In the genomic region with DNA sequence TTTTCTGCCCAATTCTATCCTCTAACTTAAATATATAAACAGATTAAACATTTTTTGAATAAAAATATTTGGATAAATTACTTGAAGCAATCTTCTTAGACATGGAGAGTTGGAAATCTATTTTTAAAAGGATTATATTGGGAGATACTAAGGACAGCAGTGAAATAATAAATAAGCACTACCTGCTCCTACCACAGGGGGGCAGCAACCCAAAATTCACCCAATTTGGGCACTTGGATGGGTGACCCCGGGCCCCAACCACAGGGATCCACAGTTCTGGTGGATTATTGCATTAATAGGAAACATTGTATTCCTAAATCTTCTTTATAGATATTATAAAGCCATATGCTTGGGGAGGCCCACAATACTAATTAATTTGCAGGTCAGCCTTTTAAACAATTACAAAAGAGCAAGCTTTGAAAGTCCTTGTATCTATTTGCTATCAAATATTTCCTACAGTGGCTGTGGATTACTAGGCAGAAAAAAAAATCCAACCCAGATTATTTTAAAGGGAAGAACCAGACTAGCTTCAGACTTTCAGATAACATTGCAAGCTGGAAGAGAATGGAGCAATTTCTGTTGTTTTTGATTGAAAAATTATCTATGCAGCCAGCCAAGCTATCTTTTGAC, we compare ENCODE assay signal across 9 cellular contexts.
DNase-seq lines count a peak whose midpoint lies in the region; ATAC-seq, FAIRE-seq and TF ChIP-seq lines count a peak whose summit lies in the region.
"Had no signal": no experiment of that assay in that cellular context is flagged by ENCODE, and none has a peak within 500 bp of the region (broad histone marks: within the 10 kb centered on the region; RNA-seq: fewer than 3 reads in every experiment).

No MANE protein-coding gene starts in this region.

- in situ Hi-C loops in HAP-1 (cut with MboI; ENCODE audit: low sequenced_read_pairs), result no loop called here

- intact Hi-C loops in prostate gland (cut with DNase I), result no loop called here

- TF ChIP-seq EP300 in SK-N-SH (IDR thresholded peaks at IDR 0.05; ENCODE audit: borderline replicate concordance in 1 of 2, low read depth in 1 of 2, low read length in 1 of 2), result no peak

- H3K4me3 ChIP-seq in SK-N-SH (ENCODE audit: low read depth in 2 of 2, low read length in 1 of 2) (no peak overlapping the region), HAP-1 (no peak overlapping the region), prostate gland (no peak overlapping the region)

- H4K20me1 ChIP-seq in SK-N-SH (ENCODE audit: insufficient read depth), result no peaks in the 10 kb centered on the region

- H2AFZ ChIP-seq in SK-N-SH (ENCODE audit: low read depth), result no peak overlapping the region

- TF ChIP-seq POLR2A in erythroblast (IDR thresholded peaks at IDR 0.05; ENCODE audit: low read length) (no peak), prostate gland (IDR thresholded peaks at IDR 0.05) (no peak)

- DNase-seq in SK-N-SH (peak; percentile 74), HAP-1 (ENCODE audit: low spot score in 2 of 2) (peak; percentile 25 to 79), RCC 7860 (ENCODE audit: low spot score) (no peak), erythroblast (lab: John Stamatoyannopoulos, UW) (peak; percentile 21 to 59), prostate gland (ENCODE audit: low spot score) (no peak), amniotic stem cell (lab: John Stamatoyannopoulos, UW) (no peak)

- peak; percentile 44 for FAIRE-seq in RCC 7860 (lab: Jason Lieb, UNC)

- H3K27ac ChIP-seq in SK-N-SH (ENCODE audit: low read depth in 2 of 2, low read length in 1 of 2), result no peak overlapping the region
- no peak overlapping the region for H3K27ac ChIP-seq in prostate gland

- H3K27me3 ChIP-seq in SK-N-SH (ENCODE audit: insufficient read depth) (no peaks in the 10 kb centered on the region), HAP-1 (ENCODE audit: low read depth) (no peaks in the 10 kb centered on the region), prostate gland (replicated peaks; ENCODE audit: insufficient read depth) (no peaks in the 10 kb centered on the region)

- H3K4me1 ChIP-seq in SK-N-SH (ENCODE audit: control insufficient read depth in 1 of 2, insufficient read depth in 2 of 2, low read depth in 1 of 2, low read length in 1 of 2), result no peaks in the 10 kb centered on the region
- peaks cover 8% of the 10 kb centered on the region for H3K4me1 ChIP-seq in HAP-1
- H3K4me1 ChIP-seq in prostate gland (replicated peaks), result no peaks in the 10 kb centered on the region

- POLR2A ChIA-PET in SK-N-SH (lab: Yijun Ruan, JAX), result no interaction called here

- TF ChIP-seq CTCF in SK-N-SH (IDR thresholded peaks at IDR 0.05) (peak; percentile 73), prostate gland (IDR thresholded peaks at IDR 0.05) (peak; percentile 49 to 81 (median 59))

- no peaks in the 10 kb centered on the region for H3F3A ChIP-seq in SK-N-SH (replicated peaks; ENCODE audit: insufficient read depth)

- no peaks in the 10 kb centered on the region for H3K9me3 ChIP-seq in SK-N-SH
- H3K9me3 ChIP-seq in HAP-1, result no peaks in the 10 kb centered on the region
- H3K9me3 ChIP-seq in prostate gland, result no peaks in the 10 kb centered on the region

- no peaks in the 10 kb centered on the region for H3K9me2 ChIP-seq in SK-N-SH

- 7% methylated on average over 1 of the region's 1 CpG for WGBS in SK-N-SH (ENCODE audit: low lambda C conversion rate)
- 11% methylated on average over 1 of the region's 1 CpG for WGBS in prostate gland

- CTCF ChIA-PET in SK-N-SH (lab: Yijun Ruan, JAX), result interaction anchor here (0.7 to 3.6 kb wide), 17 partner anchors 10 to 452 kb away, joined by 3 to 27 read pairs (median 4); no protein-coding TSS in a partner anchor

- peak; percentile 49 for TF ChIP-seq RAD21 in SK-N-SH (IDR thresholded peaks at IDR 0.05; ENCODE audit: low read length)

- ATAC-seq in SK-N-SH treated with all-trans-retinoic acid at 6 μM for 48 hours (no peak), HG03457 (IDR thresholded peaks at IDR 0.05; ENCODE audit: unreplicated experiment) (no peak)
- ATAC-seq: activated naive CD4-positive, alpha-beta T cell treated with anti-CD3 and anti-CD28 coated beads, Interleukin-2, amount 50 U/mL, for 72 hours had no signal

- no peak overlapping the region for H3K4me2 ChIP-seq in SK-N-SH

- H3K36me3 ChIP-seq in SK-N-SH (replicated peaks in 1 of 2; ENCODE audit: control insufficient read depth in 1 of 2, insufficient read depth in 2 of 2, low read length in 1 of 2), result no peaks in the 10 kb centered on the region
- H3K36me3 ChIP-seq in HAP-1 (replicated peaks), result no peaks in the 10 kb centered on the region
- no peaks in the 10 kb centered on the region for H3K36me3 ChIP-seq in prostate gland

- H3K79me2 ChIP-seq in SK-N-SH (ENCODE audit: insufficient read depth), result no peaks in the 10 kb centered on the region

- H3K9ac ChIP-seq in SK-N-SH, result no peak overlapping the region

TF ChIP-seq in SK-N-SH, 30 proteins besides CTCF, POLR2A, EP300 and RAD21:
- TF ChIP-seq SMC3 (IDR thresholded peaks at IDR 0.05; ENCODE audit: low read depth, low read length) (peak; percentile 39), TCF12 (IDR thresholded peaks at IDR 0.05) (no peak)

TF ChIP-seq in SK-N-SH treated with all-trans-retinoic acid at 6 μM for 48 hours, 23 proteins besides CTCF, POLR2A, EP300 and RAD21:
- TF ChIP-seq TCF4 (CRISPR knock-in tag; IDR thresholded peaks at IDR 0.05; ENCODE audit: borderline replicate concordance), result no peak
- TF ChIP-seq PPARA (CRISPR knock-in tag; IDR thresholded peaks at IDR 0.05; ENCODE audit: borderline replicate concordance), result no peak
- TF ChIP-seq TSHZ2 (CRISPR knock-in tag; IDR thresholded peaks at IDR 0.05), result no peak
- TF ChIP-seq PATZ1 (CRISPR knock-in tag; IDR thresholded peaks at IDR 0.05; ENCODE audit: borderline replicate concordance), result no peak
- TF ChIP-seq RARB (CRISPR knock-in tag; IDR thresholded peaks at IDR 0.05), result no peak
- TF ChIP-seq CSDC2 (CRISPR knock-in tag; IDR thresholded peaks at IDR 0.05), result no peak
- TF ChIP-seq ZNF70 (CRISPR knock-in tag; IDR thresholded peaks at IDR 0.05), result no peak
- no peak for TF ChIP-seq ZNF565 (CRISPR knock-in tag; conservative IDR thresholded peaks at IDR 0.05; ENCODE audit: low read depth)

Comparison
In these comparisons a context has a peak if more than half of its experiments do, and no peak if none do; other contexts are left out.
1. DNase-seq: peak in SK-N-SH (single experiment), HAP-1 (2 of 2) and erythroblast (2 of 2); none in RCC 7860 (single experiment), prostate gland (single experiment) and amniotic stem cell (single experiment).